In the genomic region with DNA sequence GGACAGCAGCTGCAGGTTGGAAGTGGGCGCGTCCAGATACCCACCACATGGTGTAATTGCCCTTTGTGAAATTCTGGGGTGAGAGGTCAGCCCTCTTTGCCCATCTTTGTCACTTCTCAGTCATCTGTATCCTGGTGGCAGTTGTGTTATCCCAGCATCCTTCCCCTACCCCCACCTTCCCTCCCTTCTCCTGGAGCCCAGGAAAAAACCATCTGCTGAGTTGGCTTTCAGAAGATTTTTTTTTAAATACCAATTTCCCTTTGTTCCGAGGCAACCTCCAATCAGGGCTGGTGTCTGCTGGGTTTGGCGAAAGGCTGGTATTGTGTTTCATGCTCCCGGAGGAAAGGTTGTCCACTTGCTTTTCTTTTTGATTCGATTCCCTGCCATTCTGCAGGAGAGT, we compare ENCODE assay signal across 13 cellular contexts.
A peak's percentile ranks its signal among the peaks of the same experiment; 100 is the strongest.
DNase-seq lines count a peak whose midpoint lies in the region; ATAC-seq and TF ChIP-seq lines count a peak whose summit lies in the region.
"Had no signal": no experiment of that assay in that cellular context is flagged by ENCODE, and none has a peak within 500 bp of the region (broad histone marks: within the 10 kb centered on the region; RNA-seq: fewer than 3 reads in every experiment).

No MANE protein-coding gene starts in this region.

- in situ Hi-C loops in ACHN (cut with HindIII; ENCODE audit: low pct_ligation_motif_present, low pct_unique_long_range_greater_than_20kb, low sequenced_read_pairs) = no loop called here

- H3K9ac ChIP-seq in parathyroid adenoma = no peak overlapping the region

- H3K4me2 ChIP-seq in parathyroid adenoma (ENCODE audit: low read length) = no peak overlapping the region

- peak overlapping the region; percentile 10 for H2AFZ ChIP-seq in parathyroid adenoma

- H3K27me3 ChIP-seq in parathyroid adenoma (ENCODE audit: control insufficient read depth, insufficient read depth, low read length) = no peaks in the 10 kb centered on the region
- H3K27me3 ChIP-seq: BE2C had no signal

- no peak for TF ChIP-seq CTCF in parathyroid adenoma (IDR thresholded peaks at IDR 0.05)

- H3K4me1 ChIP-seq in parathyroid adenoma = peaks cover 49% of the 10 kb centered on the region
- H3K4me1 ChIP-seq: BE2C had no signal

- no peaks in the 10 kb centered on the region for H3K9me3 ChIP-seq in parathyroid adenoma (ENCODE audit: control insufficient read depth, low read length)
- H3K9me3 ChIP-seq: BE2C, heart left ventricle had no signal

- ATAC-seq in HG03571 (IDR thresholded peaks at IDR 0.05; ENCODE audit: unreplicated experiment) = no peak

- H3K27ac ChIP-seq in parathyroid adenoma = peak overlapping the region; percentile 92

- DNase-seq in D341Med (ENCODE audit: low spot score) (peak; percentile 68), NCI-H2107 (lab: John Stamatoyannopoulos, UW) (peak; percentile 84), cerebellar cortex (ENCODE audit: low spot score) (peak; percentile 95), ACHN (no peak), GDM1 (lab: John Stamatoyannopoulos, UW) (no peak)
- no peak for DNase-seq in stimulated activated CD4-positive, alpha-beta T cell treated with anti-CD3 and anti-CD28 coated beads, Interleukin-4, amount 100 ng/mL, for 24 hours
- DNase-seq: BE2C; heart left ventricle; naive B cell; NCI-H187; stimulated activated CD4-positive, alpha-beta T cell treated with anti-CD3 and anti-CD28 coated beads, Interleukin-4, amount 100 ng/mL, for 1 hour had no signal

- H3K79me2 ChIP-seq in parathyroid adenoma = peaks cover 19% of the 10 kb centered on the region

- H3K4me3 ChIP-seq in parathyroid adenoma (ENCODE audit: low read depth, low read length) = no peak overlapping the region
- H3K4me3 ChIP-seq: heart left ventricle had no signal

- H3K36me3 ChIP-seq in parathyroid adenoma (ENCODE audit: control insufficient read depth, insufficient read depth, low read length) = no peaks in the 10 kb centered on the region
- H3K36me3 ChIP-seq: BE2C had no signal

Comparison
In these comparisons a context has a peak if more than half of its experiments do, and no peak if none do; other contexts are left out.
1. DNase-seq: peak in D341Med (single experiment), NCI-H2107 (single experiment) and cerebellar cortex (single experiment); none in ACHN (single experiment), stimulated activated CD4-positive, alpha-beta T cell treated with anti-CD3 and anti-CD28 coated beads, Interleukin-4, amount 100 ng/mL, for 24 hours (single experiment) and GDM1 (single experiment).